ENCODE assay signal across 21 cellular contexts in the genomic region with DNA sequence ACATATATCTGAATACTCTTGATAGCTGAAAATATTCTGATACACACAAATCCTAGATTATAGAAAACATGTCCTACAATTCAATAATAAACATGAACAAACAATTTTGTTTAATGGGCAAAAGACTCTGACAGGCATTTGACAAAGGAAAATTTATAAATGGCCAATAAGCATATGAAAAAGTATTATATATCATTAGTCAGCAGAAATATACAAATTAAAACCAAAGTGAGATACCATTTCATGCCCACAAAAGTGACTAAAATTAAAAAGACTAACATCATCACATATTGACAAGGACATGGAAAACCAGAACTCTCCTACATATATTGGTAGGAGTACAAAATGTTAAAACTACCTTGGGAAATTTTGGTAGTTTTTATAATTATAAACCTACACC. TPM values are rescaled to one million over a fixed set of nuclear protein-coding genes. Genes with fewer than 3 reads are reported as not detected.
"Had no signal": no experiment of that assay in that cellular context is flagged by ENCODE, and none has a peak within 500 bp of the region (broad histone marks: within the 10 kb centered on the region; RNA-seq: fewer than 3 reads in every experiment).

No MANE protein-coding gene starts in this region.

- ATAC-seq: foreskin keratinocyte, gastroesophageal sphincter, heart left ventricle, left cardiac atrium, left lung, left ventricle myocardium superior, lower lobe of right lung, mucosa of descending colon had no signal

- H2AFZ ChIP-seq: hepatocyte had no signal

- FAIRE-seq: endothelial cell of umbilical vein, keratinocyte had no signal

- H3K4me1 ChIP-seq: lower lobe of right lung had no signal

- DNase-seq: dermis blood vessel endothelial cell; dorsolateral prefrontal cortex; effector CD4-positive, alpha-beta T cell; effector memory CD4-positive, alpha-beta T cell; foreskin keratinocyte; heart left ventricle; hypothalamus; immature natural killer cell; left cardiac atrium; left lung; left ventricle myocardium superior; lower lobe of right lung; mesenchymal stem cell; mucosa of descending colon; naive B cell had no signal

- H3K9me3 ChIP-seq: esophagus muscularis mucosa, gastroesophageal sphincter, heart left ventricle, left lung, lower lobe of right lung, mucosa of descending colon had no signal

- H3K27me3 ChIP-seq: dorsolateral prefrontal cortex, esophagus muscularis mucosa, foreskin keratinocyte, gastroesophageal sphincter, heart left ventricle, hepatocyte, left lung had no signal

- H3K27ac ChIP-seq: coronary artery, dorsolateral prefrontal cortex, esophagus muscularis mucosa, foreskin keratinocyte, gastroesophageal sphincter, heart left ventricle, hepatocyte, left lung, lower lobe of right lung had no signal

- H3K4me2 ChIP-seq: hepatocyte had no signal

- H3K79me2 ChIP-seq: hepatocyte had no signal

- H3K4me3 ChIP-seq: coronary artery, dorsolateral prefrontal cortex, esophagus muscularis mucosa, gastroesophageal sphincter, heart left ventricle, hepatocyte, left lung, lower lobe of right lung, mucosa of descending colon had no signal

- H3K36me3 ChIP-seq: esophagus muscularis mucosa, gastroesophageal sphincter, heart left ventricle, left lung, lower lobe of right lung had no signal

RNA-seq across cellular contexts. Expression of gene MAPK10, which starts 2.7 kb away (rescaled TPM):
- total RNA-seq: endothelial cell of umbilical vein had no signal
- polyA plus RNA-seq: immature natural killer cell had no signal
